In the genomic region with DNA sequence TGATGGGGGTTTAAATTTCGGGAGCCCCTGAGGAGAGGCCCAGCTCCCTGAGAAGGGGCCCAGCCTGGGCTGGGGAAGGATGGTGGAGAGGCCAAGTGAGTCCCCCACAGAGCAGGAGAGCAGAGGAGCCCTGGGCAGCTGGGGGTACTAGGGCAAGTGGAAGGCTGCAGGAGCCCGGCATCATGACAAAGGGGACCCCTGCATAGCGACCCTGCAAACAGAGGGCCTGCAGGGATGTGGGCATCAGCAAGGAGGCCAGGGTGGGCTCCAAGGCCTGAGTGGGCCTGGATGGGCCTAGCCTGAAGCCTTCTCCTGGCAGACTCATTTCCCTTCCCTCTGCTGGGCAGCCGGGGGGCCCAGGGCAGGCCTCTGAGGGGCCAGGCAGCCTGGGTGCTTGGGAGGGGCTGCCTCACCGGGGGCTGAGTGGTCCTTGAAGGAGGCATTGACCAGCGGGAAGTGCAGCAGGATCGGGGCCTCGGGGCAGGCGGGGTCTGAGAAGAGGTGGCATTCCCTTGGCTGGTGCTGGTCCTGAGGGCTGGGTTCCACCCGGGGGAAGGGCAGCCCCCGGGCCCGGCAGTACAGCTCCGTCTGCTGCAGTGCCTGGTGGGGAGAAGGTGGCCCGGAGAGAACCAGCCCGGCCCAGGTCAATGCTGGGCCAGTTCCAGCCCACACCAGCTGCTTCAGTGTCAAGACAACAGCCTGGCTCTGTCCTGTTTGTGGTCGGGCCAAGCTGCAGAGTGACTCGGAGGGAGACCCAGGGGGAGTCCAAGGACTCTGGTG, we compare ENCODE assay signal across 21 cellular contexts. TPM values are rescaled to one million over a fixed set of nuclear protein-coding genes. Genes with fewer than 3 reads are reported as not detected.
DNase-seq lines count a peak whose midpoint lies in the region; ATAC-seq and TF ChIP-seq lines count a peak whose summit lies in the region.
"Had no signal": no experiment of that assay in that cellular context is flagged by ENCODE, and none has a peak within 500 bp of the region (broad histone marks: within the 10 kb centered on the region; RNA-seq: fewer than 3 reads in every experiment).

No MANE protein-coding gene starts in this region.

- H3K27ac Mint-ChIP-seq in endothelial cell (ENCODE audit: unreplicated experiment) (peak overlapping the region; percentile 20), type B pancreatic cell (peak overlapping the region; percentile 8)
- H3K27ac Mint-ChIP-seq: CD4-positive, CD25-positive, alpha-beta regulatory T cell had no signal

- H3K79me2 ChIP-seq in OCI-LY7 (ENCODE audit: insufficient read depth, low read depth, low read length) = no peaks in the 10 kb centered on the region

- no peak overlapping the region for H2BK12ac ChIP-seq in neuronal stem cell (ENCODE audit: low read length)

- H2AFZ ChIP-seq in neuronal stem cell (ENCODE audit: low read length) = no peak overlapping the region
- H2AFZ ChIP-seq in OCI-LY7 (ENCODE audit: low read length) = no peak overlapping the region
- H2AFZ ChIP-seq: PC-9 had no signal

- H3K9me3 ChIP-seq in neuronal stem cell (replicated peaks in 1 of 2; ENCODE audit: control insufficient read depth in 2 of 2, insufficient read depth in 1 of 2, low read depth in 1 of 2, low read length in 2 of 2) = no peaks in the 10 kb centered on the region
- H3K9me3 ChIP-seq in OCI-LY7 (ENCODE audit: low read length) = 0 out of 2 replicates have a peak, but pooled peaks cover 6% of the 10 kb centered on the region
- H3K9me3 ChIP-seq: BE2C had no signal

- intact Hi-C loops in OCI-LY7 (cut with micrococcal nuclease; ENCODE audit: unreplicated experiment) = loop anchor here (5.0 kb wide), 1 partner anchor 403 kb away; no protein-coding TSS in a partner anchor

- TF ChIP-seq CTCF in endothelial cell (IDR thresholded peaks at IDR 0.05; ENCODE audit: unreplicated experiment) = no peak
- TF ChIP-seq CTCF in type B pancreatic cell (conservative IDR thresholded peaks at IDR 0.05) = no peak
- TF ChIP-seq CTCF in OCI-LY7 (conservative IDR thresholded peaks at IDR 0.05; ENCODE audit: low read length) = no peak

- peak; percentile 3 to 10 for DNase-seq in activated T-cell treated with anti-CD3 and anti-CD28 coated beads, Interleukin-2, amount 50 U/mL, for 48 hours
- DNase-seq in activated T-cell treated with anti-CD3 and anti-CD28 coated beads, Interleukin-2, amount 50 U/mL, for 4 hours = no peak
- no peak for DNase-seq in endothelial cell (ENCODE audit: low spot score)
- DNase-seq in neuronal stem cell (ENCODE audit: low spot score) = no peak
- DNase-seq in type B pancreatic cell (ENCODE audit: extremely low spot score, unreplicated experiment) = peak; percentile 66
- DNase-seq in DMS79 (lab: John Stamatoyannopoulos, UW) = no peak
- DNase-seq in OCI-LY7 (ENCODE audit: low spot score) = no peak
- DNase-seq in OCI-M2 (lab: John Stamatoyannopoulos, UW; ENCODE audit: unreplicated experiment) = no peak
- DNase-seq: BE2C; CD4-positive, CD25-positive, alpha-beta regulatory T cell; COR-L47; DMS53; NCI-H1417 treated with DMSO at 0.1 percent for 48 hours; NCI-H187 treated with DMSO at 0.1 percent for 48 hours; NCI-H226; NCI-H524 treated with DMSO at 0.1 percent for 48 hours; PC-9 had no signal

- H3K4me3 ChIP-seq in neuronal stem cell (ENCODE audit: low read length in 2 of 2) (no peak overlapping the region), OCI-LY7 (ENCODE audit: low read depth, low read length, poor library complexity, severe bottlenecking) (no peak overlapping the region)
- H3K4me3 ChIP-seq: PC-9 had no signal

- H4K8ac ChIP-seq in neuronal stem cell (ENCODE audit: low read depth, low read length) = no peak overlapping the region

- H2BK120ac ChIP-seq in neuronal stem cell (ENCODE audit: low read depth, low read length) = no peak overlapping the region

- no peaks in the 10 kb centered on the region for H3K9me2 ChIP-seq in OCI-LY7 (ENCODE audit: insufficient read depth, low read length)

- H3K9me3 Mint-ChIP-seq in activated T-cell treated with anti-CD3 and anti-CD28 coated beads, Interleukin-2, amount 50 U/mL, for 4 hours = peaks cover 5% of the 10 kb centered on the region
- H3K9me3 Mint-ChIP-seq in endothelial cell (ENCODE audit: unreplicated experiment) = no peaks in the 10 kb centered on the region
- H3K9me3 Mint-ChIP-seq in type B pancreatic cell = peaks cover 4% of the 10 kb centered on the region
- H3K9me3 Mint-ChIP-seq: H9 had no signal

- no peak overlapping the region for H4K91ac ChIP-seq in neuronal stem cell (ENCODE audit: low read depth, low read length, poor library complexity)

- H2BK15ac ChIP-seq in neuronal stem cell (ENCODE audit: low read length) = no peak overlapping the region

- H3K23ac ChIP-seq in neuronal stem cell (ENCODE audit: low read depth, low read length, poor library complexity) = no peak overlapping the region

- H3K4me1 Mint-ChIP-seq in activated T-cell treated with anti-CD3 and anti-CD28 coated beads, Interleukin-2, amount 50 U/mL, for 4 hours (ENCODE audit: low read depth) = no peaks in the 10 kb centered on the region
- H3K4me1 Mint-ChIP-seq in endothelial cell (ENCODE audit: unreplicated experiment) = peaks cover 23% of the 10 kb centered on the region
- peaks cover 11% of the 10 kb centered on the region for H3K4me1 Mint-ChIP-seq in type B pancreatic cell (ENCODE audit: unreplicated experiment)

- no TSS peak for BruUV-seq in OCI-LY7 (replicated peaks; lab: Mats Ljungman, UMichigan)

- WGBS in neuronal stem cell (ENCODE audit: extremely low coverage in 2 of 2, insufficient read length in 2 of 2, insufficient replicate concordance in 1 of 2), 2 donors = no CpG with 5 or more reads among the region's 17 CpGs

- CTCF ChIA-PET in OCI-LY7 (lab: Charles Lee; ENCODE audit: unreplicated experiment) = no interaction called here

- H3K27ac ChIP-seq in neuronal stem cell (replicated peaks; ENCODE audit: low read length) (no peak overlapping the region), OCI-LY7 (ENCODE audit: low read depth, low read length, poor library complexity, severe bottlenecking) (no peak overlapping the region)
- H3K27ac ChIP-seq: KMS-11, PC-9, RWPE1 had no signal

- H3K4me1 ChIP-seq in neuronal stem cell (ENCODE audit: control insufficient read depth in 2 of 2, insufficient read depth in 1 of 2, low read depth in 1 of 2, low read length in 2 of 2) = peaks cover 5 to 14% of the 10 kb centered on the region in 2 donors
- H3K4me1 ChIP-seq in OCI-LY7 (ENCODE audit: insufficient read depth, low read length, poor library complexity, severe bottlenecking) = peaks cover 12% of the 10 kb centered on the region
- H3K4me1 ChIP-seq: BE2C had no signal

- no peak overlapping the region for H3K18ac ChIP-seq in neuronal stem cell (ENCODE audit: low read length)

- POLR2A ChIA-PET in OCI-LY7 (lab: Charles Lee) = interaction anchor here (1.2 kb wide), 1 partner anchor 14 kb away, joined by 3 read pairs; no protein-coding TSS in a partner anchor

- ATAC-seq in activated T-cell treated with anti-CD3 and anti-CD28 coated beads, Interleukin-2, amount 50 U/mL, for 4 hours = no peak

- H2BK5ac ChIP-seq in neuronal stem cell (ENCODE audit: low read length) = no peak overlapping the region

- H3K4me2 ChIP-seq in neuronal stem cell (ENCODE audit: insufficient read depth, low read length, poor library complexity, severe bottlenecking) (no peak overlapping the region), OCI-LY7 (ENCODE audit: low read length) (no peak overlapping the region)
- H3K4me2 ChIP-seq: KMS-11, PC-9 had no signal

- H3K4me3 Mint-ChIP-seq in activated T-cell treated with anti-CD3 and anti-CD28 coated beads, Interleukin-2, amount 50 U/mL, for 4 hours = no peak overlapping the region
- no peak overlapping the region for H3K4me3 Mint-ChIP-seq in endothelial cell (ENCODE audit: unreplicated experiment)
- no peak overlapping the region for H3K4me3 Mint-ChIP-seq in type B pancreatic cell
- H3K4me3 Mint-ChIP-seq: CD4-positive, CD25-positive, alpha-beta regulatory T cell; H9 had no signal

- H3K79me1 ChIP-seq in neuronal stem cell (ENCODE audit: low read depth, low read length) = no peaks in the 10 kb centered on the region

- peaks cover 0 to 10% (median 0%) of the 10 kb centered on the region in 3 experiments for H3K27me3 ChIP-seq in neuronal stem cell (ENCODE audit: control insufficient read depth in 3 of 3, insufficient read depth in 3 of 3, low read depth in 1 of 3, low read length in 3 of 3)
- H3K27me3 ChIP-seq: BE2C had no signal

- no peaks in the 10 kb centered on the region for H3K36me3 Mint-ChIP-seq in activated T-cell treated with anti-CD3 and anti-CD28 coated beads, Interleukin-2, amount 50 U/mL, for 4 hours (ENCODE audit: insufficient read depth)
- H3K36me3 Mint-ChIP-seq in endothelial cell (ENCODE audit: low read depth, unreplicated experiment) (no peaks in the 10 kb centered on the region), type B pancreatic cell (peaks cover 5% of the 10 kb centered on the region)
- H3K36me3 Mint-ChIP-seq: CD4-positive, CD25-positive, alpha-beta regulatory T cell had no signal

- H2AK5ac ChIP-seq in neuronal stem cell (ENCODE audit: low read depth, low read length) = no peak overlapping the region

- peaks cover 13% of the 10 kb centered on the region for H3K27me3 Mint-ChIP-seq in activated T-cell treated with anti-CD3 and anti-CD28 coated beads, Interleukin-2, amount 50 U/mL, for 4 hours (ENCODE audit: low read depth)
- H3K27me3 Mint-ChIP-seq in endothelial cell (ENCODE audit: unreplicated experiment) = peaks cover 11% of the 10 kb centered on the region
- peaks cover 15% of the 10 kb centered on the region for H3K27me3 Mint-ChIP-seq in type B pancreatic cell

- H3K14ac ChIP-seq in neuronal stem cell (ENCODE audit: low read length) = no peak overlapping the region

- H3K36me3 ChIP-seq in neuronal stem cell (replicated peaks in 1 of 2; ENCODE audit: control insufficient read depth in 2 of 2, insufficient read depth in 2 of 2, low read length in 2 of 2) (no peaks in the 10 kb centered on the region), OCI-LY7 (ENCODE audit: insufficient read depth, low read length) (no peaks in the 10 kb centered on the region)
- H3K36me3 ChIP-seq: BE2C had no signal

- H3K9ac ChIP-seq in neuronal stem cell (ENCODE audit: low read depth, low read length, poor library complexity) = no peak overlapping the region
- H3K9ac ChIP-seq: KMS-11 had no signal

- H3K4ac ChIP-seq in neuronal stem cell (ENCODE audit: low read length) = peak overlapping the region; percentile 8

- H4K20me1 ChIP-seq in OCI-LY7 (ENCODE audit: insufficient read depth, low read length) = no peaks in the 10 kb centered on the region

RNA-seq across cellular contexts. Expression of gene PLA2G4D, which starts 24.7 kb away (rescaled TPM):
- not detected for total RNA-seq in activated T-cell treated with anti-CD3 and anti-CD28 coated beads, Interleukin-2, amount 50 U/mL, for 4 hours
- total RNA-seq in endothelial cell (ENCODE audit: unreplicated experiment) = not detected
- polyA plus RNA-seq in neuronal stem cell (2013, experiment 1 of 2) = 0.03 TPM
- polyA plus RNA-seq in neuronal stem cell (2013, experiment 2 of 2) = 0.07 TPM
- total RNA-seq in type B pancreatic cell (ENCODE audit: low replicate concordance) = not detected in 2 replicates
- not detected in 2 replicates for total RNA-seq in OCI-LY7 (2014; rRNA removed; shearing (Covaris generic))
- total RNA-seq in OCI-LY7 (2022) = not detected in 2 replicates
- total RNA-seq: CD4-positive, CD25-positive, alpha-beta regulatory T cell had no signal
- polyA plus RNA-seq: CD4-positive, CD25-positive, alpha-beta regulatory T cell had no signal

RNA-seq across cellular contexts. Expression of gene PLA2G4E, which starts 48.8 kb away (rescaled TPM):
- not detected for total RNA-seq in activated T-cell treated with anti-CD3 and anti-CD28 coated beads, Interleukin-2, amount 50 U/mL, for 4 hours
- not detected for total RNA-seq in endothelial cell (ENCODE audit: unreplicated experiment)
- not detected for polyA plus RNA-seq in neuronal stem cell (2013, experiment 1 of 2)
- not detected for polyA plus RNA-seq in neuronal stem cell (2013, experiment 2 of 2)
- 0.12 TPM in 1 of 2 replicates, not detected in the other for total RNA-seq in type B pancreatic cell (ENCODE audit: low replicate concordance)
- total RNA-seq in OCI-LY7 (2014; rRNA removed; shearing (Covaris generic)) = not detected in 2 replicates
- total RNA-seq in OCI-LY7 (2022) = not detected in 2 replicates
- total RNA-seq: CD4-positive, CD25-positive, alpha-beta regulatory T cell; H9; HT-29; PC-9 had no signal
- polyA plus RNA-seq: CD4-positive, CD25-positive, alpha-beta regulatory T cell had no signal

Comparison
In these comparisons a context has a peak if more than half of its experiments do, and no peak if none do; other contexts are left out.
1. DNase-seq: peak in activated T-cell treated with anti-CD3 and anti-CD28 coated beads, Interleukin-2, amount 50 U/mL, for 48 hours (2 of 2) and type B pancreatic cell (single experiment); none in activated T-cell treated with anti-CD3 and anti-CD28 coated beads, Interleukin-2, amount 50 U/mL, for 4 hours (single experiment), endothelial cell (single experiment), neuronal stem cell (single experiment), DMS79 (single experiment), OCI-LY7 (single experiment) and OCI-M2 (single experiment).